In genomic region chr11:57251491-57252104, GRCh38 we compare ENCODE assay signal across 15 cellular contexts. TPM values are rescaled to one million over a fixed set of nuclear protein-coding genes. Genes with fewer than 3 reads are reported as not detected.
DNase-seq lines count a peak whose midpoint lies in the region; TF ChIP-seq lines count a peak whose summit lies in the region.
"Had no signal": no experiment of that assay in that cellular context is flagged by ENCODE, and none has a peak within 500 bp of the region (broad histone marks: within the 10 kb centered on the region; RNA-seq: fewer than 3 reads in every experiment).

No MANE protein-coding gene starts in this region.

- H3K4me3 ChIP-seq in AG10803 (ENCODE audit: low read length) (no peak overlapping the region), hepatocyte (no peak overlapping the region)
- H3K4me3 ChIP-seq: pancreas, SJCRH30 had no signal

- H2AFZ ChIP-seq in hepatocyte, result no peak overlapping the region

- CTCF ChIA-PET in RWPE1 (lab: Yijun Ruan, JAX), result interaction anchor here (0.8 to 2.3 kb wide), 3 partner anchors 18 to 410 kb away, joined by 3 to 10 read pairs (median 4); no protein-coding TSS in a partner anchor

- TF ChIP-seq CTCF in AG10803 (conservative IDR thresholded peaks at IDR 0.05; ENCODE audit: low read length) (no peak), hepatocyte (IDR thresholded peaks at IDR 0.05; ENCODE audit: poor library complexity) (no peak), RWPE1 (conservative IDR thresholded peaks at IDR 0.05; ENCODE audit: low read depth) (no peak)

- peak; percentile 30 for DNase-seq in AG10803 (ENCODE audit: low read depth)
- DNase-seq in M059J (ENCODE audit: low read depth), result peak; percentile 5
- DNase-seq in astrocyte of the hippocampus (ENCODE audit: low read depth, low spot score), result peak; percentile 58
- DNase-seq in hepatocyte (ENCODE audit: low spot score), result peak; percentile 31
- no peak for DNase-seq in AML-193 (lab: John Stamatoyannopoulos, UW)
- no peak for DNase-seq in RWPE1 (ENCODE audit: low spot score)
- DNase-seq in NCI-H1436 treated with DMSO at 0.1 percent for 48 hours (lab: John Stamatoyannopoulos, UW), result no peak
- no peak for DNase-seq in middle frontal gyrus (ENCODE audit: extremely low spot score, low spot score)
- DNase-seq: activated CD8-positive, alpha-beta memory T cell treated with anti-CD3 and anti-CD28 coated beads, Interleukin-2, amount 50 U/mL, for 4 hours; WERI-Rb-1 had no signal

- no peak overlapping the region for H3K27ac ChIP-seq in hepatocyte
- no peak overlapping the region for H3K27ac ChIP-seq in RWPE1
- H3K27ac ChIP-seq: KMS-11, pancreas, SJCRH30, WERI-Rb-1 had no signal

- no peaks in the 10 kb centered on the region for H3K36me3 ChIP-seq in hepatocyte (replicated peaks; ENCODE audit: insufficient read depth, low read depth)
- H3K36me3 ChIP-seq: pancreas, SJCRH30, WERI-Rb-1 had no signal

- no peaks in the 10 kb centered on the region for H3K9me3 ChIP-seq in hepatocyte (ENCODE audit: low read depth)
- H3K9me3 ChIP-seq: pancreas, SJCRH30 had no signal

- no peaks in the 10 kb centered on the region for H4K20me1 ChIP-seq in hepatocyte (ENCODE audit: insufficient read depth, poor library complexity, severe bottlenecking)

- 70% methylated on average over 5 of the region's 5 CpGs for WGBS in hepatocyte (ENCODE audit: low lambda C conversion rate, missing lambda C conversion rate)

- H3K79me2 ChIP-seq in hepatocyte, result no peaks in the 10 kb centered on the region

- no peaks in the 10 kb centered on the region for H3K9me2 ChIP-seq in hepatocyte (replicated peaks; ENCODE audit: insufficient read depth)

- no peak overlapping the region for H3K4me2 ChIP-seq in hepatocyte
- H3K4me2 ChIP-seq: KMS-11 had no signal

- H3K4me1 ChIP-seq in hepatocyte (ENCODE audit: insufficient read depth), result no peaks in the 10 kb centered on the region
- H3K4me1 ChIP-seq: pancreas had no signal

- POLR2A ChIA-PET in RWPE1 (lab: Yijun Ruan, JAX; ENCODE audit: low non-redundant PET), result no interaction called here

- no peaks in the 10 kb centered on the region for H3K27me3 ChIP-seq in hepatocyte
- H3K27me3 ChIP-seq: pancreas, SJCRH30 had no signal

RNA-seq across cellular contexts. Expression of gene APLNR, which starts 14.5 kb away (rescaled TPM):
- not detected in 2 replicates for total RNA-seq in M059J (2014; rRNA removed; shearing (Covaris generic))
- 0.48 and 1.9 TPM in 2 replicates for total RNA-seq in hepatocyte
- 3.3 and 3.9 TPM in 2 replicates for polyA plus RNA-seq in hepatocyte
- total RNA-seq: NCI-H460 had no signal
- polyA plus RNA-seq: BJ had no signal

Comparison
In these comparisons a context has a peak if more than half of its experiments do, and no peak if none do; other contexts are left out.
1. DNase-seq: peak in AG10803 (single experiment), M059J (single experiment), astrocyte of the hippocampus (single experiment) and hepatocyte (single experiment); none in AML-193 (0 of 2), RWPE1 (single experiment), NCI-H1436 treated with DMSO at 0.1 percent for 48 hours (single experiment) and middle frontal gyrus (single experiment).